8 cellular contexts compared by ENCODE assay signal in the genomic region with DNA sequence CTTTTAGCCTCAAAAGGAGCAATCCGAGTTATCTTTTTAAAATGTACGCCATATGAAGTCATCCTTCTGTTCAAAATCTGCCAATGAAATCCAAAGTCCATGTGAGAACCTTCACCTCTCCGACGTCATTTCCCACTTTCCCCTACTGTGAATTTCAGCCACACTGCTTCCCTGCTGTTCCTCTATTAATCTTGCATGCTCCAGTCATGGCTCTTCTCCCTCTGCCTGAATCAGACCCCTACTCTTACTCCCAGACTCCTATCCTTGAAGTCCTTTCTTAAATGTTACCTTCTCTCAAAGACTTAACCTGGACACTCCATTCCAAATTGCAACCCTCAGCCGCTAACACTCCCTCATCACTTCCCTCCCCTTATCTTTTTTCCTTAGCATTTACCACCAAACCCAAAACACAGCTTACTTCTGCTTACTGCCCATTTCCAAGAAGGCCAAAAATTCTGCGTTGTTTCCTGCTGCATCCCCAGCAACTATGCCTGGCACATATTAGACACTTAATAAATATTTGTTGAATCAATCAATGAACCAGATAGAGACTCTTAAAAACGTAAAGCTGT. TPM values are rescaled to one million over a fixed set of nuclear protein-coding genes. Genes with fewer than 3 reads are reported as not detected.
A peak's percentile ranks its signal among the peaks of the same experiment; 100 is the strongest.
DNase-seq lines count a peak whose midpoint lies in the region; ATAC-seq, FAIRE-seq and TF ChIP-seq lines count a peak whose summit lies in the region.

No MANE protein-coding gene starts in this region.

- TF ChIP-seq POLR2A in stomach (IDR thresholded peaks at IDR 0.05), result no peak

- POLR2A ChIA-PET in activated CD8-positive, alpha-beta T cell treated with anti-CD3 and anti-CD28 coated beads for 36 hours (lab: Charles Lee), result interaction anchor here (0.6 to 5.0 kb wide), 16 partner anchors 7 to 107 kb away, joined by 3 to 60 read pairs (median 10); partner anchors contain the start of genes NR1D2 and UBE2E1

- H3K4me3 ChIP-seq in BE2C (ENCODE audit: low read depth, low read length) (peak overlapping the region; percentile 88), iPS-20b (ENCODE audit: low read length) (peak overlapping the region; percentile 100), stomach (peak overlapping the region; percentile 79 to 98 (median 85))

- H3K27ac ChIP-seq in iPS-20b (ENCODE audit: low read length), result no peak overlapping the region
- peak overlapping the region in 2 of 5 donors; percentile 94 to 96 for H3K27ac ChIP-seq in stomach

- H3K9me3 Mint-ChIP-seq in activated CD8-positive, alpha-beta T cell treated with anti-CD3 and anti-CD28 coated beads for 36 hours, result no peaks in the 10 kb centered on the region

- H3K27me3 Mint-ChIP-seq in activated CD8-positive, alpha-beta T cell treated with anti-CD3 and anti-CD28 coated beads for 36 hours, result peaks cover 2% of the 10 kb centered on the region

- H3K4me1 ChIP-seq in BE2C (no peaks in the 10 kb centered on the region), iPS-20b (ENCODE audit: insufficient read depth, low read length) (peaks cover 9% of the 10 kb centered on the region), stomach (peaks cover 27 to 62% (median 50%) of the 10 kb centered on the region in 4 donors)

- peaks cover 38% of the 10 kb centered on the region for H3K4me1 Mint-ChIP-seq in activated CD8-positive, alpha-beta T cell treated with anti-CD3 and anti-CD28 coated beads for 36 hours (ENCODE audit: low read depth)

- TF ChIP-seq CTCF in BE2C (IDR thresholded peaks at IDR 0.05; ENCODE audit: low read depth, low read length), result no peak
- TF ChIP-seq CTCF in activated CD8-positive, alpha-beta T cell treated with anti-CD3 and anti-CD28 coated beads for 36 hours (IDR thresholded peaks at IDR 0.05), result no peak
- TF ChIP-seq CTCF in stomach (IDR thresholded peaks at IDR 0.05), result no peak

- H3K9ac ChIP-seq in iPS-20b (ENCODE audit: low read depth, low read length), result peak overlapping the region; percentile 87; the same call in 1 of the 2 replicates

- H3K36me3 ChIP-seq in BE2C (peaks cover 32% of the 10 kb centered on the region), iPS-20b (ENCODE audit: insufficient read depth, low read depth, low read length) (peaks cover 38% of the 10 kb centered on the region), stomach (peaks cover 17 to 34% (median 30%) of the 10 kb centered on the region in 4 donors)

- peaks cover 38% of the 10 kb centered on the region for H3K36me3 Mint-ChIP-seq in activated CD8-positive, alpha-beta T cell treated with anti-CD3 and anti-CD28 coated beads for 36 hours (ENCODE audit: low read depth)

- peak overlapping the region; percentile 99 for H3K27ac Mint-ChIP-seq in activated CD8-positive, alpha-beta T cell treated with anti-CD3 and anti-CD28 coated beads for 36 hours

- peak overlapping the region; percentile 99 for H3K4me3 Mint-ChIP-seq in activated CD8-positive, alpha-beta T cell treated with anti-CD3 and anti-CD28 coated beads for 36 hours

- H3K27me3 ChIP-seq in BE2C (no peaks in the 10 kb centered on the region), iPS-20b (ENCODE audit: insufficient read depth, low read length) (peaks cover 11% of the 10 kb centered on the region; the same call in 1 of the 2 replicates), stomach (no peaks in the 10 kb centered on the region)

- intact Hi-C loops in activated CD8-positive, alpha-beta T cell treated with anti-CD3 and anti-CD28 coated beads for 36 hours (cut with micrococcal nuclease), result loop anchor here (2.0 to 10.0 kb wide), 2 partner anchors 29 to 111 kb away; partner anchors contain the start of genes NR1D2 and UBE2E1
- intact Hi-C loops in stomach (cut with DNase I; ENCODE audit: low total_unique reads), result no loop called here

- CTCF ChIA-PET in activated CD8-positive, alpha-beta T cell treated with anti-CD3 and anti-CD28 coated beads for 36 hours (lab: Charles Lee), result interaction anchor here (0.7 to 1.2 kb wide), 3 partner anchors 10 to 18 kb away, joined by 3 read pairs; no protein-coding TSS in a partner anchor

- FAIRE-seq in urothelium cell line (lab: Jason Lieb, UNC), result no peak

- DNase-seq in BE2C, result no peak
- peak; percentile 1 for DNase-seq in HT-29 (ENCODE audit: low spot score)
- DNase-seq in activated CD8-positive, alpha-beta T cell treated with anti-CD3 and anti-CD28 coated beads for 36 hours, result no peak
- no peak for DNase-seq in stomach
- no peak for DNase-seq in urothelium cell line (ENCODE audit: low spot score)
- DNase-seq in activated effector memory CD4-positive, alpha-beta T cell treated with anti-CD3 and anti-CD28 coated beads, Interleukin-2, amount 50 U/mL, for 16 hours, result no peak

- ATAC-seq in activated CD8-positive, alpha-beta T cell treated with anti-CD3 and anti-CD28 coated beads for 36 hours, result no peak
- no peak for ATAC-seq in HG03196 (IDR thresholded peaks at IDR 0.05; ENCODE audit: unreplicated experiment)

- WGBS in stomach, 5 donors, result 42 to 52% (median 48%) methylated on average over 7 of the region's 7 CpGs

- no peak for TF ChIP-seq EP300 in stomach (IDR thresholded peaks at IDR 0.05)

- no peaks in the 10 kb centered on the region for H3K9me3 ChIP-seq in BE2C
- no peaks in the 10 kb centered on the region for H3K9me3 ChIP-seq in iPS-20b (ENCODE audit: insufficient read depth, low read depth, low read length)
- H3K9me3 ChIP-seq in stomach, result no peaks in the 10 kb centered on the region

RNA-seq across cellular contexts. Expression of gene NKIRAS1, which starts 1.2 kb away (rescaled TPM):
- polyA plus RNA-seq in BE2C (2012; ENCODE audit: insufficient read depth, insufficient read length, low read depth), result 5.8 TPM
- 1.2 and 2.2 TPM in 2 replicates for total RNA-seq in HT-29 (2014; rRNA removed; shearing (Covaris generic))
- 1 to 10 TPM; 3.6 to 3.9 TPM for total RNA-seq in activated CD8-positive, alpha-beta T cell treated with anti-CD3 and anti-CD28 coated beads for 36 hours
- 10 to 100 TPM in 2 of 5 donors, 1 to 10 TPM in 1, under 1 TPM in 1, not detected in 1; 0.87 to 18.3 (median 8.9) TPM for total RNA-seq in stomach
- polyA plus RNA-seq in stomach, result 1 to 10 TPM; 5.9 to 9.6 (median 7.6) TPM

RNA-seq across cellular contexts. Expression of gene RPL15, which starts 1.3 kb away (rescaled TPM):
- polyA plus RNA-seq in BE2C (2012; ENCODE audit: insufficient read depth, insufficient read length, low read depth), result 821 TPM
- 1,130 and 1,186 TPM in 2 replicates for total RNA-seq in HT-29 (2014; rRNA removed; shearing (Covaris generic))
- 1,000 to 10,000 TPM; 2,671 to 2,747 TPM for total RNA-seq in activated CD8-positive, alpha-beta T cell treated with anti-CD3 and anti-CD28 coated beads for 36 hours
- total RNA-seq in stomach, result 1,000 to 10,000 TPM in 4 of 5 donors, 100 to 1,000 TPM in 1; 121 to 3,139 (median 1,087) TPM
- 1,000 to 10,000 TPM; 3,661 to 4,768 (median 4,326) TPM for polyA plus RNA-seq in stomach

RNA-seq across cellular contexts. Expression of gene NR1D2, which starts 29.5 kb away (rescaled TPM):
- polyA plus RNA-seq in BE2C (2012; ENCODE audit: insufficient read depth, insufficient read length, low read depth), result 7.8 TPM
- 10.9 and 12.9 TPM in 2 replicates for total RNA-seq in HT-29 (2014; rRNA removed; shearing (Covaris generic))
- 1 to 10 TPM; 3.6 to 4.0 TPM for total RNA-seq in activated CD8-positive, alpha-beta T cell treated with anti-CD3 and anti-CD28 coated beads for 36 hours
- total RNA-seq in stomach, result 100 to 1,000 TPM in 1 of 5 donors, 10 to 100 TPM in 3, 1 to 10 TPM in 1; 9.8 to 105 (median 35.1) TPM
- 10 to 100 TPM in 1 of 3 donors, 1 to 10 TPM in 2; 5.5 to 23.2 (median 9.1) TPM for polyA plus RNA-seq in stomach
